ENCODE assay signal across 1 cellular context in genomic region chr14:50014809-50015208, GRCh38.
TF ChIP-seq lines count a peak whose summit lies in the region.

No MANE protein-coding gene starts in this region.

TF ChIP-seq in K562, 482 proteins besides CTCF, POLR2A, EP300 and RAD21:
- TF ChIP-seq, protein P1, sequence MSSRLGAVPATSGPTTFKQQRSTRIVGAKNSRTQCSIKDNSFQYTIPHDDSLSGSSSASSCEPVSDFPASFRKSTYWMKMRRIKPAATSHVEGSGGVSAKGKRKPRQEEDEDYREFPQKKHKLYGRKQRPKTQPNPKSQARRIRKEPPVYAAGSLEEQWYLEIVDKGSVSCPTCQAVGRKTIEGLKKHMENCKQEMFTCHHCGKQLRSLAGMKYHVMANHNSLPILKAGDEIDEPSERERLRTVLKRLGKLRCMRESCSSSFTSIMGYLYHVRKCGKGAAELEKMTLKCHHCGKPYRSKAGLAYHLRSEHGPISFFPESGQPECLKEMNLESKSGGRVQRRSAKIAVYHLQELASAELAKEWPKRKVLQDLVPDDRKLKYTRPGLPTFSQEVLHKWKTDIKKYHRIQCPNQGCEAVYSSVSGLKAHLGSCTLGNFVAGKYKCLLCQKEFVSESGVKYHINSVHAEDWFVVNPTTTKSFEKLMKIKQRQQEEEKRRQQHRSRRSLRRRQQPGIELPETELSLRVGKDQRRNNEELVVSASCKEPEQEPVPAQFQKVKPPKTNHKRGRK (tag; IDR thresholded peaks at IDR 0.05): peak; percentile 96
- no peak for TF ChIP-seq ATF6 (CRISPR knock-in tag; IDR thresholded peaks at IDR 0.05)
TF ChIP-seq in K562: peak in this region for 1.
